31 cellular contexts compared by ENCODE assay signal in the genomic region with DNA sequence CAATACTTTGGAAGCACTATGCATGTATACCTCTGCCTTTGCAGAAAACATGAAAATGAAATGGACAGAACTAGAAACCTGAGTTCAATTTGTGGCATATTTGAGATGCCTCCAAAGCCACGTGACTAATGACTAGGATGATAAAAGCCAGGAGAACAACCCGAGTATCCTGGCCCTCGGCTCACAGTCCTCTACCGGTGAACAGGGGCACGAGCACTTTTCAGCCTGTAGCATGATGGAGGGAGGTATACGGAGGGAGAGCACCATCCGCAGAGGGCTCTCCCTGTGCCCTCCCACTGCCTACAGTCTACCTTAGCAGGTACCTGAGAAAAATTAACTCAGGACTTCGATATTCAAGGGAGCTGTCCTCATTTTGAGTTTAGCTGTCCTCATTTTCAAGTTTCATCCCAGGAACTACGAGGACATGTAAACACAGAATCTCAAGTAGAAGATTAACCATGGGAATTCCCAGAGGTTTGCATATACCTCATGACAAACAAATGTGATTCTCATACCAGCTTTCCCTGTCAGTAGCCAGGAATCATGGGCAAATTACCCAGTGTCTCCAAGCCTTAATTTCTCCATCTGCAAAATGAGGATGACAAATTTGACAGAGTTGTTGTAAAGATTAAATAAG.
DNase-seq lines count a peak whose midpoint lies in the region; ATAC-seq and TF ChIP-seq lines count a peak whose summit lies in the region.
"Had no signal": no experiment of that assay in that cellular context is flagged by ENCODE, and none has a peak within 500 bp of the region (broad histone marks: within the 10 kb centered on the region; RNA-seq: fewer than 3 reads in every experiment).

No MANE protein-coding gene starts in this region.

- no peak overlapping the region for H3K4me3 ChIP-seq in Panc1 (ENCODE audit: low read depth in 2 of 2, low read length in 2 of 2)
- no peak overlapping the region for H3K4me3 ChIP-seq in lower leg skin (ENCODE audit: low read depth, poor library complexity, severe bottlenecking)
- H3K4me3 ChIP-seq: breast epithelium, colonic mucosa, esophagus squamous epithelium, gastrocnemius medialis, left ventricle myocardium inferior, skin epidermis had no signal

- H3K27ac ChIP-seq in Panc1 (ENCODE audit: low read length) (no peak overlapping the region), foreskin keratinocyte (no peak overlapping the region)
- H3K27ac ChIP-seq: breast epithelium, colonic mucosa, esophagus squamous epithelium, gastrocnemius medialis, left ventricle myocardium inferior, skin epidermis had no signal

- POLR2A ChIA-PET in Panc1 (lab: Charles Lee): no interaction called here
- POLR2A ChIA-PET in activated CD8-positive, alpha-beta T cell treated with anti-CD3 and anti-CD28 coated beads for 36 hours (lab: Charles Lee): no interaction called here

- TF ChIP-seq POLR2A in lower leg skin (IDR thresholded peaks at IDR 0.05): no peak

- H3K4me1 ChIP-seq in Panc1 (ENCODE audit: control insufficient read depth, insufficient read depth, low read length): no peaks in the 10 kb centered on the region
- no peaks in the 10 kb centered on the region for H3K4me1 ChIP-seq in foreskin keratinocyte
- H3K4me1 ChIP-seq: breast epithelium, colonic mucosa, esophagus squamous epithelium, gastrocnemius medialis, left ventricle myocardium inferior had no signal

- H3K27ac Mint-ChIP-seq in activated CD8-positive, alpha-beta T cell treated with anti-CD3 and anti-CD28 coated beads for 36 hours: no peak overlapping the region
- H3K27ac Mint-ChIP-seq: activated T-cell treated with anti-CD3 and anti-CD28 coated beads, Interleukin-2, amount 50 U/mL, for 72 hours; CD4-positive, alpha-beta T cell; effector memory CD8-positive, alpha-beta T cell; immature natural killer cell; nephron; stimulated activated naive CD8-positive, alpha-beta T cell treated with anti-CD3 and anti-CD28 coated beads, Interleukin-15, Interleukin-2, amounts not matched to agents 100 ng/mL and 50 ng/mL, for 24 hours had no signal

- DNase-seq in GM03348 (ENCODE audit: low spot score) (peak; percentile 10), Panc1 (ENCODE audit: low read depth, low spot score) (no peak), foreskin keratinocyte (peak in 1 of 2 donors; percentile 2), renal cortical epithelial cell (ENCODE audit: low read depth) (peak; percentile 82), lower leg skin (ENCODE audit: low spot score in 2 of 2) (no peak), KG1 (lab: John Stamatoyannopoulos, UW) (no peak)
- no peak for DNase-seq in activated CD8-positive, alpha-beta T cell treated with anti-CD3 and anti-CD28 coated beads for 36 hours
- DNase-seq: activated CD4-positive, CD25-positive, alpha-beta regulatory T cell; activated naive CD4-positive, alpha-beta T cell treated with Interleukin-2 at 50 U/mL for 16 hours; activated T-cell treated with anti-CD3 and anti-CD28 coated beads, Interleukin-2, amount 50 U/mL, for 72 hours; AML-193; amygdala; CD4-positive, alpha-beta T cell; colonic mucosa; DMS 273 treated with DMSO at 0.1 percent for 48 hours; effector memory CD8-positive, alpha-beta T cell; esophagus squamous epithelium; gastrocnemius medialis; hypothalamus; immature natural killer cell; left ventricle myocardium inferior; NCI-H1092; NCI-H187 treated with DMSO at 0.1 percent for 48 hours; NCI-H2171 treated with DMSO at 0.1 percent for 48 hours; NCI-H526 treated with DMSO at 0.1 percent for 48 hours; T-helper 1 cell had no signal

- H3K4me1 Mint-ChIP-seq in activated CD8-positive, alpha-beta T cell treated with anti-CD3 and anti-CD28 coated beads for 36 hours (ENCODE audit: low read depth): no peaks in the 10 kb centered on the region
- H3K4me1 Mint-ChIP-seq: immature natural killer cell, nephron had no signal

- H3K4me3 Mint-ChIP-seq in activated CD8-positive, alpha-beta T cell treated with anti-CD3 and anti-CD28 coated beads for 36 hours: no peak overlapping the region
- H3K4me3 Mint-ChIP-seq: activated T-cell treated with anti-CD3 and anti-CD28 coated beads, Interleukin-2, amount 50 U/mL, for 72 hours; CD4-positive, alpha-beta T cell; effector memory CD8-positive, alpha-beta T cell; immature natural killer cell; nephron; stimulated activated naive CD8-positive, alpha-beta T cell treated with anti-CD3 and anti-CD28 coated beads, Interleukin-15, Interleukin-2, amounts not matched to agents 100 ng/mL and 50 ng/mL, for 24 hours had no signal

- CTCF ChIA-PET in Panc1 (lab: Charles Lee): no interaction called here
- CTCF ChIA-PET in activated CD8-positive, alpha-beta T cell treated with anti-CD3 and anti-CD28 coated beads for 36 hours (lab: Charles Lee): no interaction called here

- ATAC-seq in Panc1: peak; percentile 63
- peak; percentile 38 for ATAC-seq in foreskin keratinocyte
- no peak for ATAC-seq in GM19023 (IDR thresholded peaks at IDR 0.05; ENCODE audit: unreplicated experiment)
- ATAC-seq in activated CD8-positive, alpha-beta T cell treated with anti-CD3 and anti-CD28 coated beads for 36 hours: no peak
- ATAC-seq: activated T-cell treated with anti-CD3 and anti-CD28 coated beads, Interleukin-2, amount 50 U/mL, for 72 hours; effector memory CD8-positive, alpha-beta T cell; gastrocnemius medialis had no signal

- TF ChIP-seq CTCF in Panc1 (IDR thresholded peaks at IDR 0.05) (no peak), foreskin keratinocyte (conservative IDR thresholded peaks at IDR 0.05) (no peak), lower leg skin (IDR thresholded peaks at IDR 0.05) (no peak)
- no peak for TF ChIP-seq CTCF in activated CD8-positive, alpha-beta T cell treated with anti-CD3 and anti-CD28 coated beads for 36 hours (IDR thresholded peaks at IDR 0.05)

- BruUV-seq in Panc1 (replicated peaks; lab: Mats Ljungman, UMichigan): no TSS peak

- H3K9me3 ChIP-seq in Panc1 (ENCODE audit: control insufficient read depth, insufficient read depth, low read depth, low read length): no peaks in the 10 kb centered on the region
- H3K9me3 ChIP-seq: breast epithelium, colonic mucosa, esophagus squamous epithelium, gastrocnemius medialis had no signal

- H3K36me3 ChIP-seq in Panc1 (ENCODE audit: control insufficient read depth, insufficient read depth, low read length): no peaks in the 10 kb centered on the region
- H3K36me3 ChIP-seq: breast epithelium, colonic mucosa, esophagus squamous epithelium, gastrocnemius medialis, left ventricle myocardium inferior had no signal

- H3K27me3 ChIP-seq in Panc1 (ENCODE audit: control insufficient read depth, insufficient read depth, low read length) (no peaks in the 10 kb centered on the region), foreskin keratinocyte (no peaks in the 10 kb centered on the region)
- H3K27me3 ChIP-seq: breast epithelium, colonic mucosa, esophagus squamous epithelium, gastrocnemius medialis had no signal

- peaks cover 4% of the 10 kb centered on the region for H3K9me3 Mint-ChIP-seq in activated CD8-positive, alpha-beta T cell treated with anti-CD3 and anti-CD28 coated beads for 36 hours
- H3K9me3 Mint-ChIP-seq: nephron had no signal

- intact Hi-C loops in Panc1 (cut with micrococcal nuclease; ENCODE audit: unreplicated experiment): no loop called here
- intact Hi-C loops in activated CD8-positive, alpha-beta T cell treated with anti-CD3 and anti-CD28 coated beads for 36 hours (cut with micrococcal nuclease): no loop called here
- intact Hi-C loops in lower leg skin (cut with DNase I; ENCODE audit: low total_unique reads): no loop called here

- H3K36me3 Mint-ChIP-seq in activated CD8-positive, alpha-beta T cell treated with anti-CD3 and anti-CD28 coated beads for 36 hours (ENCODE audit: low read depth): no peaks in the 10 kb centered on the region
- H3K36me3 Mint-ChIP-seq: immature natural killer cell had no signal

- H3K27me3 Mint-ChIP-seq in activated CD8-positive, alpha-beta T cell treated with anti-CD3 and anti-CD28 coated beads for 36 hours: no peaks in the 10 kb centered on the region
- H3K27me3 Mint-ChIP-seq: CD4-positive, alpha-beta T cell; effector memory CD8-positive, alpha-beta T cell; stimulated activated naive CD8-positive, alpha-beta T cell treated with anti-CD3 and anti-CD28 coated beads, Interleukin-15, Interleukin-2, amounts not matched to agents 100 ng/mL and 50 ng/mL, for 24 hours had no signal

- WGBS in lower leg skin, 2 donors: 54 to 56% methylated on average over 9 of the region's 9 CpGs

- in situ Hi-C loops in Panc1 (cut with HindIII; ENCODE audit: low pct_unique_long_range_greater_than_20kb, low sequenced_read_pairs): no loop called here

Comparison
In these comparisons a context has a peak if more than half of its experiments do, and no peak if none do; other contexts are left out.
1. DNase-seq: peak in GM03348 (single experiment) and renal cortical epithelial cell (single experiment); none in Panc1 (single experiment), activated CD8-positive, alpha-beta T cell treated with anti-CD3 and anti-CD28 coated beads for 36 hours (single experiment), lower leg skin (0 of 2) and KG1 (single experiment).
2. ATAC-seq: peak in Panc1 (single experiment) and foreskin keratinocyte (single experiment); none in GM19023 (single experiment) and activated CD8-positive, alpha-beta T cell treated with anti-CD3 and anti-CD28 coated beads for 36 hours (single experiment).